ENCODE assay signal across 20 cellular contexts in the genomic region with DNA sequence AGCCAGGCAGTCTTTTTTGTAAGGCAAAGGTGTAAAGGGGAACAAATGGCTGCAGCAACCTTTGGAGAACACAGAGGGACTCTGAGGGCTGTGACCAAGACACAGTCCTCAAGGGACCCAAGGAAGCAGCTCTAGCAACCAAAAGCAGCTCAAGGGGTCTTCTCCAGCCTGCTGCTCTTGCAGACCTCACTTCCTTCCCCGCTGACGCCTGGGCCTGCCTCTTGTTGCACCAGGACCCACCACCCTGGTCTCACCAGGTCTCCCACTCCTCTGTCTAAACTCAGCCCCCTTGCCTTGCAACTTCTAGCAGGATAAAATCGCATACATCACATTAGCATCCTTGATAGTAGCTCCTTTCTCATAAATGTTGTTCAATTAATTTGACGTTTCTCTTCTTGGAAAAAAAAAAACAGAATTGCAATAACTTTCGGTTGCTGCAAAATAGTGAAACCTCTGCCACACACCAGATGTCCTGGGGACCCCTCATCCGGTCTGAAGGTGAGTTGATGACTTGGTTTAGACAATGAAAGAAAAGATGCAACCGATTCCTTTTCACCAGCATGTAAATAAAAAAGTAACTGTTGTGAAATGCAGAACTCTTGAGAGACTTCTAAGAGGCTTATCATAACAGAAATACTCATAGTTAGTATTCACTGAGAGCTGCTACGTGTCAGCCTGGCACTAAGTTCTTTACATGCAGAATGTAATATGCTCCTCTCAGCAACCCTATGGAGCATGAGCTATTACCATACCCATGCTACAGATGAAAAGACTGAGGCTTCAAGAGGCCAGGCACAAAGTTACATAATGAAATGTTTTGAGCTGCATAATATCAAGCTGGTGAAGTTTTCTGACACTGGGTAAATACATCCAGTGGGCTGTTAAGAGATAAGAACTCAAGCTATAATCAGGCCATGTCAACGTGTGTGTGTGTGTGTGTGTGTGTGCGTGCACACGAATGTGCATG. TPM values are rescaled to one million over a fixed set of nuclear protein-coding genes. Genes with fewer than 3 reads are reported as not detected.
DNase-seq lines count a peak whose midpoint lies in the region; ATAC-seq, FAIRE-seq and TF ChIP-seq lines count a peak whose summit lies in the region.
"Had no signal": no experiment of that assay in that cellular context is flagged by ENCODE, and none has a peak within 500 bp of the region (broad histone marks: within the 10 kb centered on the region; RNA-seq: fewer than 3 reads in every experiment).

No MANE protein-coding gene starts in this region.

- H3K4me3 ChIP-seq in OCI-LY7 (ENCODE audit: low read depth, low read length, poor library complexity, severe bottlenecking) = no peak overlapping the region
- H3K4me3 ChIP-seq: PC-9, SJSA1 had no signal

- peak; percentile 49 for ATAC-seq in activated CD8-positive, alpha-beta memory T cell treated with anti-CD3 and anti-CD28 coated beads, Interleukin-2, amount 10 ng/mL, durations not matched to agents 7 days and 5 days
- ATAC-seq in T-cell (replicated peaks in 1 of 4) (no peak), HG03159 (IDR thresholded peaks at IDR 0.05; ENCODE audit: unreplicated experiment) (no peak)

- no peak for TF ChIP-seq POLR2A in GM12891 (IDR thresholded peaks at IDR 0.05; ENCODE audit: low read depth, low read length)

- no peaks in the 10 kb centered on the region for H3K9me3 Mint-ChIP-seq in activated CD8-positive, alpha-beta memory T cell treated with anti-CD3 and anti-CD28 coated beads, Interleukin-2, amount 10 ng/mL, durations not matched to agents 7 days and 5 days (ENCODE audit: low read depth)
- H3K9me3 Mint-ChIP-seq in nephron progenitor cell (no peaks in the 10 kb centered on the region), T-cell (no peaks in the 10 kb centered on the region)
- H3K9me3 Mint-ChIP-seq: H9, IgD-negative memory B cell had no signal

- H3K36me3 Mint-ChIP-seq in activated CD8-positive, alpha-beta memory T cell treated with anti-CD3 and anti-CD28 coated beads, Interleukin-2, amount 10 ng/mL, durations not matched to agents 7 days and 5 days = no peaks in the 10 kb centered on the region
- no peaks in the 10 kb centered on the region for H3K36me3 Mint-ChIP-seq in nephron progenitor cell (ENCODE audit: low read depth)
- H3K36me3 Mint-ChIP-seq in T-cell = no peaks in the 10 kb centered on the region
- H3K36me3 Mint-ChIP-seq: IgD-negative memory B cell had no signal

- peaks cover 24% of the 10 kb centered on the region for H3K4me1 Mint-ChIP-seq in activated CD8-positive, alpha-beta memory T cell treated with anti-CD3 and anti-CD28 coated beads, Interleukin-2, amount 10 ng/mL, durations not matched to agents 7 days and 5 days
- H3K4me1 Mint-ChIP-seq in nephron progenitor cell = peaks cover 24% of the 10 kb centered on the region
- peaks cover 3 to 5% (median 4%) of the 10 kb centered on the region in 3 donors for H3K4me1 Mint-ChIP-seq in T-cell

- peaks cover 48% of the 10 kb centered on the region for H3K36me3 ChIP-seq in OCI-LY7 (ENCODE audit: insufficient read depth, low read length)
- H3K36me3 ChIP-seq: BE2C, SJSA1 had no signal

- peak; percentile 55 for FAIRE-seq in GM12891 (lab: Jason Lieb, UNC)

- H3K27me3 Mint-ChIP-seq in activated CD8-positive, alpha-beta memory T cell treated with anti-CD3 and anti-CD28 coated beads, Interleukin-2, amount 10 ng/mL, durations not matched to agents 7 days and 5 days = peaks cover 16% of the 10 kb centered on the region
- H3K27me3 Mint-ChIP-seq in nephron progenitor cell (ENCODE audit: low read depth, poor library complexity) = peaks cover 13% of the 10 kb centered on the region
- peaks cover under 1 to 13% of the 10 kb centered on the region in 2 donors for H3K27me3 Mint-ChIP-seq in T-cell

- intact Hi-C loops in OCI-LY7 (cut with micrococcal nuclease; ENCODE audit: unreplicated experiment) = no loop called here

- CTCF ChIA-PET in activated CD8-positive, alpha-beta memory T cell treated with anti-CD3 and anti-CD28 coated beads, Interleukin-2, amount 10 ng/mL, durations not matched to agents 7 days and 5 days (lab: Charles Lee) = interaction anchor here (0.8 to 6.1 kb wide), 7 partner anchors 11 to 143 kb away, joined by 3 to 51 read pairs (median 4); no protein-coding TSS in a partner anchor
- CTCF ChIA-PET in OCI-LY7 (lab: Charles Lee; ENCODE audit: unreplicated experiment) = no interaction called here
- CTCF ChIA-PET in T-cell (lab: Charles Lee) = interaction anchor here (0.5 to 1.3 kb wide), 3 partner anchors 12 to 311 kb away, joined by 3 to 6 read pairs (median 4); no protein-coding TSS in a partner anchor

- H3K79me2 ChIP-seq in OCI-LY7 (ENCODE audit: insufficient read depth, low read depth, low read length) = no peaks in the 10 kb centered on the region

- no peaks in the 10 kb centered on the region for H3K9me3 ChIP-seq in OCI-LY7 (ENCODE audit: low read length)
- H3K9me3 ChIP-seq: BE2C had no signal

- DNase-seq in activated CD8-positive, alpha-beta memory T cell treated with anti-CD3 and anti-CD28 coated beads, Interleukin-2, amount 10 ng/mL, durations not matched to agents 7 days and 5 days = peak; percentile 62
- no peak for DNase-seq in activated CD8-positive, alpha-beta memory T cell treated with anti-CD3 and anti-CD28 coated beads for 24 hours
- DNase-seq in GM12891 (ENCODE audit: insufficient read length, low spot score) = no peak
- peak; percentile 47 for DNase-seq in OCI-LY7 (ENCODE audit: low spot score)
- DNase-seq in nephron progenitor cell = no peak
- no peak for DNase-seq in T-cell
- no peak for DNase-seq in SIG-M5 (lab: John Stamatoyannopoulos, UW)
- DNase-seq: 8988T, BE2C, EL, H9, MV-4-11, NCI-H1417, NCI-H187 treated with DMSO at 0.1 percent for 48 hours, NCI-H2171, NCI-H446 treated with DMSO at 0.1 percent for 48 hours, PC-9 had no signal

- TF ChIP-seq CTCF in OCI-LY7 (conservative IDR thresholded peaks at IDR 0.05; ENCODE audit: low read length) = no peak
- TF ChIP-seq CTCF in nephron progenitor cell (IDR thresholded peaks at IDR 0.05) = no peak

- H3K27ac ChIP-seq in OCI-LY7 (ENCODE audit: low read depth, low read length, poor library complexity, severe bottlenecking) = peak overlapping the region; percentile 63
- H3K27ac ChIP-seq: PC-9, SJSA1 had no signal

- no peak overlapping the region for H3K4me3 Mint-ChIP-seq in activated CD8-positive, alpha-beta memory T cell treated with anti-CD3 and anti-CD28 coated beads, Interleukin-2, amount 10 ng/mL, durations not matched to agents 7 days and 5 days
- H3K4me3 Mint-ChIP-seq in nephron progenitor cell = no peak overlapping the region
- H3K4me3 Mint-ChIP-seq in T-cell = no peak overlapping the region
- H3K4me3 Mint-ChIP-seq: H9, IgD-negative memory B cell had no signal

- H2AFZ ChIP-seq in OCI-LY7 (ENCODE audit: low read length) = no peak overlapping the region
- H2AFZ ChIP-seq: PC-9 had no signal

- no peaks in the 10 kb centered on the region for H4K20me1 ChIP-seq in OCI-LY7 (ENCODE audit: insufficient read depth, low read length)

- peaks cover 34% of the 10 kb centered on the region for H3K4me1 ChIP-seq in OCI-LY7 (ENCODE audit: insufficient read depth, low read length, poor library complexity, severe bottlenecking)
- H3K4me1 ChIP-seq: BE2C had no signal

- POLR2A ChIA-PET in OCI-LY7 (lab: Charles Lee) = interaction anchor here (0.6 to 3.5 kb wide), 6 partner anchors 10 to 59 kb away, joined by 3 to 23 read pairs (median 4); no protein-coding TSS in a partner anchor
- POLR2A ChIA-PET in T-cell (lab: Charles Lee) = interaction anchor here in 1 of 2 donors (0.6 kb wide), 2 partner anchors 55 to 187 kb away, joined by 3 read pairs; no protein-coding TSS in a partner anchor

- BruUV-seq in OCI-LY7 (replicated peaks; lab: Mats Ljungman, UMichigan) = no TSS peak

- no peaks in the 10 kb centered on the region for H3K9me2 ChIP-seq in OCI-LY7 (ENCODE audit: insufficient read depth, low read length)

- H3K4me2 ChIP-seq in OCI-LY7 (ENCODE audit: low read length) = peak overlapping the region; percentile 39
- H3K4me2 ChIP-seq: PC-9 had no signal

- peak overlapping the region; percentile 75 for H3K27ac Mint-ChIP-seq in activated CD8-positive, alpha-beta memory T cell treated with anti-CD3 and anti-CD28 coated beads, Interleukin-2, amount 10 ng/mL, durations not matched to agents 7 days and 5 days
- H3K27ac Mint-ChIP-seq in nephron progenitor cell (peak overlapping the region; percentile 68), T-cell (no peak overlapping the region)
- H3K27ac Mint-ChIP-seq: H9, IgD-negative memory B cell had no signal

TF ChIP-seq in GM12891, 5 proteins besides CTCF, POLR2A, EP300 and RAD21:
- TF ChIP-seq POLR2AphosphoS5 (IDR thresholded peaks at IDR 0.05; ENCODE audit: low read depth, low read length) (no peak), PAX5 (IDR thresholded peaks at IDR 0.05; ENCODE audit: insufficient read depth, low read length, severe bottlenecking) (no peak), POU2F2 (IDR thresholded peaks at IDR 0.05; ENCODE audit: low read depth, low read length) (no peak), SPI1 (IDR thresholded peaks at IDR 0.05; ENCODE audit: low read depth, low read length) (no peak), TAF1 (IDR thresholded peaks at IDR 0.05; ENCODE audit: low read depth, low read length) (no peak)

RNA-seq across cellular contexts. Expression of a gene that starts 58.5 kb away (rescaled TPM):
- total RNA-seq in activated CD8-positive, alpha-beta memory T cell treated with anti-CD3 and anti-CD28 coated beads, Interleukin-2, amount 10 ng/mL, durations not matched to agents 7 days and 5 days = under 1 TPM in 1 of 2 experiments, not detected in 1; 0.05 TPM
- polyA plus RNA-seq in GM12891 (2012; ENCODE audit: low read depth, missing spikeins) = 0.19 TPM
- 6.6 and 12.3 TPM in 2 replicates for total RNA-seq in OCI-LY7 (2014; rRNA removed; shearing (Covaris generic))
- total RNA-seq in OCI-LY7 (2022) (7.4 and 10.0 TPM in 2 replicates), T-cell (under 1 TPM; 0.16 to 0.99 (median 0.82) TPM)
- total RNA-seq: H9, PC-9, SJSA1 had no signal

Comparison
In these comparisons a context has a peak if more than half of its experiments do, and no peak if none do; other contexts are left out.
1. DNase-seq: peak in activated CD8-positive, alpha-beta memory T cell treated with anti-CD3 and anti-CD28 coated beads, Interleukin-2, amount 10 ng/mL, durations not matched to agents 7 days and 5 days (single experiment) and OCI-LY7 (single experiment); none in activated CD8-positive, alpha-beta memory T cell treated with anti-CD3 and anti-CD28 coated beads for 24 hours (single experiment), GM12891 (single experiment), nephron progenitor cell (single experiment), T-cell (0 of 34) and SIG-M5 (single experiment).
2. H3K27ac Mint-ChIP-seq: peak in activated CD8-positive, alpha-beta memory T cell treated with anti-CD3 and anti-CD28 coated beads, Interleukin-2, amount 10 ng/mL, durations not matched to agents 7 days and 5 days (single experiment) and nephron progenitor cell (single experiment); none in T-cell (0 of 2).